ENCODE assay signal across 8 cellular contexts in the genomic region with DNA sequence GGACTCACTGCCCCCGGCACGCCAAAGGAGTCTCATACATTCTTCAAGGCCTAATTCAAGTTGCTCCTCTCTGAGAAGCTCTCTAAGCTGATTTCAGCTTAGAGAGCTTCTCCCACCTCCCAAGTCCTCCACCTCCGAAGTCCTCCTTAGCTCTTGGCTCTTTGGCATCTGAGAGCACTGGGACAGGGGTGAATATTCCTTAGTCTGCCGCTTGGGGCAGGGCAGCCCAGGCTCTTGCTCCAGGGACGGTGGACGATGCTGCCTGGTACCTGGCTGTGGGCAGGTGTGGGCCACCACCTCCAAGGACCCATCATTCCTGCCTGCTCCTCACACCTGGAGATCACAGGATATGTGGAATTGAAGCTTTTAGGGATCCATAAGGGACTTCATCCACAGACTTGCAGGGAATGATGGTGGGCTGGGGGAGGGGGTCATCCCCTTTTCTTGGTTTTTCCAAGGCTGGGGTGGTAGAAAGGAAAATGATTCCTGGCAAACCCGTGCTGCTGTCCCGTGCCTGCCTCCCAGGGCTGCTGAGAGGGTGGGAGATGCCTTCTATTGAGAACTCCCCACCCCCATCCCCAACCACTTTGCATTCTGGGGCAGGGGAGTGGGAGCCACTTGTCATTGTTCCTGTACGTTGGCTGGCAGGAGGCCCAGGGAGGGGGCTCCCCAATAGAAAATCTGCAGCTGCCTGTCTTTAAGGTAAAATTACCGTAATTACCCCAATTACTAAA. TPM values are rescaled to one million over a fixed set of nuclear protein-coding genes. Genes with fewer than 3 reads are reported as not detected.
DNase-seq lines count a peak whose midpoint lies in the region; ATAC-seq and TF ChIP-seq lines count a peak whose summit lies in the region.

No MANE protein-coding gene starts in this region.

- intact Hi-C loops in MCF 10A (cut with micrococcal nuclease) (loop anchor here (1.0 kb wide), 1 partner anchor 20 kb away; no protein-coding TSS in a partner anchor), transverse colon (cut with DNase I; ENCODE audit: low total_unique reads) (no loop called here)

- WGBS in liver = 15% methylated on average over 10 of the region's 10 CpGs
- WGBS in transverse colon (ENCODE audit: low coverage in 1 of 2), 2 donors = 19 to 25% methylated on average over 3 to 10 of the region's 10 CpGs

- H3K4me1 ChIP-seq in liver (ENCODE audit: control insufficient read depth in 4 of 4, insufficient read depth in 4 of 4, low read length in 3 of 4) (no peaks in the 10 kb centered on the region), transverse colon (no peaks in the 10 kb centered on the region)

- no peaks in the 10 kb centered on the region for H3K9me3 ChIP-seq in liver (ENCODE audit: control insufficient read depth in 4 of 4, low read length in 3 of 4)
- no peaks in the 10 kb centered on the region for H3K9me3 ChIP-seq in transverse colon

- peaks cover 6% of the 10 kb centered on the region for H3K36me3 Mint-ChIP-seq in MCF 10A (ENCODE audit: insufficient read depth, unreplicated experiment)

- no peak overlapping the region for H3K4me3 ChIP-seq in liver (ENCODE audit: low read depth in 1 of 3, low read length in 3 of 3)
- H3K4me3 ChIP-seq in transverse colon = no peak overlapping the region

- H3K36me3 ChIP-seq in liver (ENCODE audit: control insufficient read depth in 4 of 4, insufficient read depth in 3 of 4, low read depth in 1 of 4, low read length in 3 of 4) (no peaks in the 10 kb centered on the region), transverse colon (no peaks in the 10 kb centered on the region)

- BruUV-seq in MCF 10A (replicated peaks; lab: Mats Ljungman, UMichigan) = no TSS peak

- DNase-seq in D341Med (ENCODE audit: low spot score) = peak; percentile 73
- DNase-seq in RWPE1 (ENCODE audit: low spot score) = peak; percentile 88
- DNase-seq in MCF 10A (ENCODE audit: unreplicated experiment) = peak; percentile 46
- DNase-seq in transverse colon = no peak
- no peak for DNase-seq in foreskin melanocyte

- H3K4me1 Mint-ChIP-seq in MCF 10A (ENCODE audit: insufficient read depth, unreplicated experiment) = no peaks in the 10 kb centered on the region

- no peak overlapping the region for H3K27ac Mint-ChIP-seq in MCF 10A (ENCODE audit: low read depth, unreplicated experiment)

- CTCF ChIA-PET in RWPE1 (lab: Yijun Ruan, JAX) = interaction anchor here (0.5 to 3.4 kb wide), 40 partner anchors 9 to 1948 kb away, joined by 3 to 35 read pairs (median 4); a partner anchor contains a TSS
- CTCF ChIA-PET in MCF 10A (lab: Yijun Ruan, JAX) = interaction anchor here (0.5 to 11.2 kb wide), 55 partner anchors 9 to 1237 kb away, joined by 3 to 83 read pairs (median 4); a partner anchor contains a TSS

- no peak for TF ChIP-seq POLR2A in transverse colon (IDR thresholded peaks at IDR 0.05)

- H3K27me3 Mint-ChIP-seq in MCF 10A (ENCODE audit: insufficient read depth, unreplicated experiment) = peaks cover 77% of the 10 kb centered on the region

- H3K4me3 Mint-ChIP-seq in MCF 10A (ENCODE audit: unreplicated experiment) = no peak overlapping the region

- ATAC-seq in HG03025 (IDR thresholded peaks at IDR 0.05; ENCODE audit: low FRiP score, unreplicated experiment) = peak; percentile 53
- no peak for ATAC-seq in HG03565 (IDR thresholded peaks at IDR 0.05; ENCODE audit: unreplicated experiment)

- no peak overlapping the region for H3K27ac ChIP-seq in RWPE1
- H3K27ac ChIP-seq in liver (ENCODE audit: low read depth in 1 of 2, low read length in 2 of 2) = no peak overlapping the region
- no peak overlapping the region for H3K27ac ChIP-seq in transverse colon

- no peak for TF ChIP-seq EP300 in transverse colon (IDR thresholded peaks at IDR 0.05; ENCODE audit: low read depth)

- peaks cover 0 to 4% (median 3%) of the 10 kb centered on the region in 4 donors for H3K27me3 ChIP-seq in liver (ENCODE audit: control insufficient read depth in 4 of 4, insufficient read depth in 4 of 4, low read length in 3 of 4)
- H3K27me3 ChIP-seq in transverse colon = peaks cover 48% of the 10 kb centered on the region

- in situ Hi-C loops in transverse colon (cut with MboI; ENCODE audit: low pct_ligation_motif_present in 1 of 4, low pct_unique_long_range_greater_than_20kb in 1 of 4, low sequenced_read_pairs in 3 of 4) = no loop called here

- peak; percentile 33 to 63 for TF ChIP-seq RAD21 in liver (IDR thresholded peaks at IDR 0.05)

- no peak overlapping the region for H3K9ac ChIP-seq in liver (ENCODE audit: low read depth in 1 of 2, low read length in 2 of 2)

- no peaks in the 10 kb centered on the region for H3K9me3 Mint-ChIP-seq in MCF 10A (ENCODE audit: unreplicated experiment)

- POLR2A ChIA-PET in RWPE1 (lab: Yijun Ruan, JAX; ENCODE audit: low non-redundant PET) = interaction anchor here (0.7 kb wide), 1 partner anchor 34 kb away, joined by 3 read pairs; no protein-coding TSS in a partner anchor
- POLR2A ChIA-PET in MCF 10A (lab: Yijun Ruan, JAX) = interaction anchor here (1.1 kb wide), 1 partner anchor 181 kb away, joined by 4 read pairs; no protein-coding TSS in a partner anchor

- TF ChIP-seq CTCF in RWPE1 (conservative IDR thresholded peaks at IDR 0.05; ENCODE audit: low read depth) (peak; percentile 86), MCF 10A (IDR thresholded peaks at IDR 0.05; ENCODE audit: unreplicated experiment) (peak; percentile 71), liver (IDR thresholded peaks at IDR 0.05; ENCODE audit: low read depth, low read length, missing input control) (peak; percentile 54), transverse colon (IDR thresholded peaks at IDR 0.05) (peak; percentile 32 to 52 (median 49))

TF ChIP-seq in liver, 16 proteins besides CTCF, POLR2A, EP300 and RAD21:
- TF ChIP-seq NR2F2 (IDR thresholded peaks at IDR 0.05) (no peak), HNF4A (conservative IDR thresholded peaks at IDR 0.05) (no peak), HNF4G (IDR thresholded peaks at IDR 0.05) (no peak), RXRA (IDR thresholded peaks at IDR 0.05) (no peak), EGR1 (IDR thresholded peaks at IDR 0.05; ENCODE audit: low read depth in 2 of 2) (no peak), TAF1 (conservative IDR thresholded peaks at IDR 0.05) (no peak), GABPA (IDR thresholded peaks at IDR 0.05 in 1 of 2, conservative IDR thresholded peaks at IDR 0.05 in 1 of 2) (no peak), JUND (IDR thresholded peaks at IDR 0.05) (no peak)
- TF ChIP-seq, protein P1, sequence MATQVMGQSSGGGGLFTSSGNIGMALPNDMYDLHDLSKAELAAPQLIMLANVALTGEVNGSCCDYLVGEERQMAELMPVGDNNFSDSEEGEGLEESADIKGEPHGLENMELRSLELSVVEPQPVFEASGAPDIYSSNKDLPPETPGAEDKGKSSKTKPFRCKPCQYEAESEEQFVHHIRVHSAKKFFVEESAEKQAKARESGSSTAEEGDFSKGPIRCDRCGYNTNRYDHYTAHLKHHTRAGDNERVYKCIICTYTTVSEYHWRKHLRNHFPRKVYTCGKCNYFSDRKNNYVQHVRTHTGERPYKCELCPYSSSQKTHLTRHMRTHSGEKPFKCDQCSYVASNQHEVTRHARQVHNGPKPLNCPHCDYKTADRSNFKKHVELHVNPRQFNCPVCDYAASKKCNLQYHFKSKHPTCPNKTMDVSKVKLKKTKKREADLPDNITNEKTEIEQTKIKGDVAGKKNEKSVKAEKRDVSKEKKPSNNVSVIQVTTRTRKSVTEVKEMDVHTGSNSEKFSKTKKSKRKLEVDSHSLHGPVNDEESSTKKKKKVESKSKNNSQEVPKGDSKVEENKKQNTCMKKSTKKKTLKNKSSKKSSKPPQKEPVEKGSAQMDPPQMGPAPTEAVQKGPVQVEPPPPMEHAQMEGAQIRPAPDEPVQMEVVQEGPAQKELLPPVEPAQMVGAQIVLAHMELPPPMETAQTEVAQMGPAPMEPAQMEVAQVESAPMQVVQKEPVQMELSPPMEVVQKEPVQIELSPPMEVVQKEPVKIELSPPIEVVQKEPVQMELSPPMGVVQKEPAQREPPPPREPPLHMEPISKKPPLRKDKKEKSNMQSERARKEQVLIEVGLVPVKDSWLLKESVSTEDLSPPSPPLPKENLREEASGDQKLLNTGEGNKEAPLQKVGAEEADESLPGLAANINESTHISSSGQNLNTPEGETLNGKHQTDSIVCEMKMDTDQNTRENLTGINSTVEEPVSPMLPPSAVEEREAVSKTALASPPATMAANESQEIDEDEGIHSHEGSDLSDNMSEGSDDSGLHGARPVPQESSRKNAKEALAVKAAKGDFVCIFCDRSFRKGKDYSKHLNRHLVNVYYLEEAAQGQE (IDR thresholded peaks at IDR 0.05) = no peak
- TF ChIP-seq, protein P2, sequence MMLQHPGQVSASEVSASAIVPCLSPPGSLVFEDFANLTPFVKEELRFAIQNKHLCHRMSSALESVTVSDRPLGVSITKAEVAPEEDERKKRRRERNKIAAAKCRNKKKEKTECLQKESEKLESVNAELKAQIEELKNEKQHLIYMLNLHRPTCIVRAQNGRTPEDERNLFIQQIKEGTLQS (IDR thresholded peaks at IDR 0.05) = no peak
- TF ChIP-seq, protein P3, sequence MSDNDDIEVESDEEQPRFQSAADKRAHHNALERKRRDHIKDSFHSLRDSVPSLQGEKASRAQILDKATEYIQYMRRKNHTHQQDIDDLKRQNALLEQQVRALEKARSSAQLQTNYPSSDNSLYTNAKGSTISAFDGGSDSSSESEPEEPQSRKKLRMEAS (IDR thresholded peaks at IDR 0.05) = no peak

RNA-seq across cellular contexts. Expression of a gene that starts 57.4 kb away (rescaled TPM):
- not detected in 2 replicates for total RNA-seq in MCF 10A (2022)
- total RNA-seq in liver = under 1 TPM in 1 of 2 donors, not detected in 1; 0.08 TPM
- not detected for polyA plus RNA-seq in liver
- not detected for total RNA-seq in transverse colon

Comparison
In these comparisons a context has a peak if more than half of its experiments do, and no peak if none do; other contexts are left out.
1. DNase-seq: peak in D341Med (single experiment), RWPE1 (single experiment) and MCF 10A (single experiment); none in transverse colon (single experiment) and foreskin melanocyte (single experiment).
2. Peak in every context shown above with its lines, with median percentiles within 50 percentile points of each other: CTCF ChIP-seq.